In genomic region chr11:95715777-95716241, GRCh38 we compare ENCODE assay signal across 9 cellular contexts.
DNase-seq lines count a peak whose midpoint lies in the region; ATAC-seq and TF ChIP-seq lines count a peak whose summit lies in the region.
"Had no signal": no experiment of that assay in that cellular context is flagged by ENCODE, and none has a peak within 500 bp of the region (broad histone marks: within the 10 kb centered on the region; RNA-seq: fewer than 3 reads in every experiment).

No MANE protein-coding gene starts in this region.

- peaks cover 20% of the 10 kb centered on the region for H3K4me1 Mint-ChIP-seq in activated naive CD8-positive, alpha-beta T cell treated with anti-CD3 and anti-CD28 coated beads, Interleukin-2, amount 10 ng/mL, durations not matched to agents 7 days and 5 days

- H3K27ac ChIP-seq in sigmoid colon = no peak overlapping the region
- H3K27ac ChIP-seq: cardiac muscle cell had no signal

- 31 to 51% methylated on average over 2 of the region's 2 CpGs for WGBS in sigmoid colon, 2 donors

- no peak for TF ChIP-seq EP300 in sigmoid colon (IDR thresholded peaks at IDR 0.05)

- POLR2A ChIA-PET in activated naive CD8-positive, alpha-beta T cell treated with anti-CD3 and anti-CD28 coated beads, Interleukin-2, amount 10 ng/mL, durations not matched to agents 7 days and 5 days (lab: Charles Lee) = interaction anchor here (0.6 kb wide), 1 partner anchor 493 kb away, joined by 3 read pairs; no protein-coding TSS in a partner anchor

- H3K36me3 Mint-ChIP-seq in activated naive CD8-positive, alpha-beta T cell treated with anti-CD3 and anti-CD28 coated beads, Interleukin-2, amount 10 ng/mL, durations not matched to agents 7 days and 5 days = peaks cover 3% of the 10 kb centered on the region

- intact Hi-C loops in sigmoid colon (cut with DNase I) = no loop called here

- no peak overlapping the region for H3K27ac Mint-ChIP-seq in activated naive CD8-positive, alpha-beta T cell treated with anti-CD3 and anti-CD28 coated beads, Interleukin-2, amount 10 ng/mL, durations not matched to agents 7 days and 5 days

- DNase-seq in Caki2 (ENCODE audit: low read depth) (peak; percentile 4), pons (ENCODE audit: low spot score) (peak; percentile 91), GM19240 (ENCODE audit: insufficient read length, low spot score) (no peak), HPDE6-E6E7 (ENCODE audit: extremely low spot score) (no peak), sigmoid colon (no peak)
- DNase-seq in Jurkat, Clone E6-1 (ENCODE audit: low read depth, low spot score) = peak; percentile 59
- DNase-seq in activated naive CD8-positive, alpha-beta T cell treated with anti-CD3 and anti-CD28 coated beads, Interleukin-2, amount 10 ng/mL, durations not matched to agents 7 days and 5 days = no peak

- ATAC-seq in GM21526 (IDR thresholded peaks at IDR 0.05; ENCODE audit: low FRiP score, unreplicated experiment) = peak; percentile 65
- peak; percentile 75 for ATAC-seq in activated naive CD8-positive, alpha-beta T cell treated with anti-CD3 and anti-CD28 coated beads, Interleukin-2, amount 10 ng/mL, durations not matched to agents 7 days and 5 days (ENCODE audit: low read depth)

- H3K4me3 ChIP-seq in Jurkat, Clone E6-1 (ENCODE audit: low read length) = no peak overlapping the region
- H3K4me3 ChIP-seq in sigmoid colon = no peak overlapping the region
- H3K4me3 ChIP-seq: cardiac muscle cell had no signal

- H3K4me1 ChIP-seq in sigmoid colon = no peaks in the 10 kb centered on the region

- in situ Hi-C loops in Caki2 (cut with HindIII; ENCODE audit: low pct_unique_long_range_greater_than_20kb, low sequenced_read_pairs) = no loop called here

- no peaks in the 10 kb centered on the region for H3K36me3 ChIP-seq in sigmoid colon
- H3K36me3 ChIP-seq: cardiac muscle cell had no signal

- H3K9me3 Mint-ChIP-seq in activated naive CD8-positive, alpha-beta T cell treated with anti-CD3 and anti-CD28 coated beads, Interleukin-2, amount 10 ng/mL, durations not matched to agents 7 days and 5 days = peaks cover 1% of the 10 kb centered on the region

- no peaks in the 10 kb centered on the region for H3K9me3 ChIP-seq in sigmoid colon

- H3K27me3 Mint-ChIP-seq in activated naive CD8-positive, alpha-beta T cell treated with anti-CD3 and anti-CD28 coated beads, Interleukin-2, amount 10 ng/mL, durations not matched to agents 7 days and 5 days = no peaks in the 10 kb centered on the region

- H3K4me3 Mint-ChIP-seq in activated naive CD8-positive, alpha-beta T cell treated with anti-CD3 and anti-CD28 coated beads, Interleukin-2, amount 10 ng/mL, durations not matched to agents 7 days and 5 days = no peak overlapping the region

- TF ChIP-seq CTCF in sigmoid colon (IDR thresholded peaks at IDR 0.05) = no peak

- no peaks in the 10 kb centered on the region for H3K27me3 ChIP-seq in sigmoid colon
- H3K27me3 ChIP-seq: cardiac muscle cell had no signal

- no peak for TF ChIP-seq POLR2A in sigmoid colon (IDR thresholded peaks at IDR 0.05)

Comparison
In these comparisons a context has a peak if more than half of its experiments do, and no peak if none do; other contexts are left out.
1. DNase-seq: peak in Caki2 (single experiment), Jurkat, Clone E6-1 (single experiment) and pons (single experiment); none in activated naive CD8-positive, alpha-beta T cell treated with anti-CD3 and anti-CD28 coated beads, Interleukin-2, amount 10 ng/mL, durations not matched to agents 7 days and 5 days (single experiment), GM19240 (single experiment), HPDE6-E6E7 (single experiment) and sigmoid colon (single experiment).